1 cellular context compared by ENCODE assay signal in the genomic region with DNA sequence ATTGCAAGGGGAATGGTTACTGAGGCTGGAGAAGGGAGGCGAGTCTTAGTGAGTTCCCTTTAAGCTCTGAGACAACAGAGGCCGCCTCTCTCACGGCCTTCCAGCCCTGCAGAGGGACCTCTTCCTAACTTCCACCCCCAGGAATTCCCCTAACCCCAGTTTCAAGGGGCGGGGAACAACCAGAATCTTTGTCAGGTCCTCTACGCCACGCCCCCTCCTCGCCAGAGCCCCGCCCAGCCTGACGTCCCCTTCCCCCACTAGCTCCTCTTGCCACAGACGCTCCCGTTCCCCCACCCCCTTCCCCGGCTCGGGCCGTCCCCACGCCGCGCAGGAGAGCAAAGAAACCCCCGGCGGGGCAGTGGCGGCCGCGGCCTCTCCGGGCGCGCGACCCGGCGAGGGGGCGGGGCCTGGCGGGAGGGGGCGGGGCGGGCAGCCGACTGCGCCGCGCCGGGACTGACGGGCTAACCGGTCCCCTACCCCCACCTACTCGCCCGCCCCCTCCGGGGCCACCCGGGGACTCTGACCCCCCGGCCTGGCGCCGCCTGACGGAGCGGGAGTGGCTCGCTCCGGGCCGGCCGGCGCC.
TF ChIP-seq lines count a peak whose summit lies in the region.

No MANE protein-coding gene starts in this region.

TF ChIP-seq in endothelial cell of umbilical vein, 7 proteins besides CTCF, POLR2A, EP300 and RAD21 (continued from another document):
- TF ChIP-seq POLR2AphosphoS5 (IDR thresholded peaks at IDR 0.05; ENCODE audit: insufficient read depth, low read depth, low read length) (no peak), FOS (IDR thresholded peaks at IDR 0.05; ENCODE audit: borderline replicate concordance, insufficient read depth, low read length) (no peak)
- TF ChIP-seq, protein P1, sequence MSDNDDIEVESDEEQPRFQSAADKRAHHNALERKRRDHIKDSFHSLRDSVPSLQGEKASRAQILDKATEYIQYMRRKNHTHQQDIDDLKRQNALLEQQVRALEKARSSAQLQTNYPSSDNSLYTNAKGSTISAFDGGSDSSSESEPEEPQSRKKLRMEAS (IDR thresholded peaks at IDR 0.05; ENCODE audit: insufficient read depth, insufficient read length): no peak
TF ChIP-seq in endothelial cell of umbilical vein: peak in this region for 0.
